In the genomic region with DNA sequence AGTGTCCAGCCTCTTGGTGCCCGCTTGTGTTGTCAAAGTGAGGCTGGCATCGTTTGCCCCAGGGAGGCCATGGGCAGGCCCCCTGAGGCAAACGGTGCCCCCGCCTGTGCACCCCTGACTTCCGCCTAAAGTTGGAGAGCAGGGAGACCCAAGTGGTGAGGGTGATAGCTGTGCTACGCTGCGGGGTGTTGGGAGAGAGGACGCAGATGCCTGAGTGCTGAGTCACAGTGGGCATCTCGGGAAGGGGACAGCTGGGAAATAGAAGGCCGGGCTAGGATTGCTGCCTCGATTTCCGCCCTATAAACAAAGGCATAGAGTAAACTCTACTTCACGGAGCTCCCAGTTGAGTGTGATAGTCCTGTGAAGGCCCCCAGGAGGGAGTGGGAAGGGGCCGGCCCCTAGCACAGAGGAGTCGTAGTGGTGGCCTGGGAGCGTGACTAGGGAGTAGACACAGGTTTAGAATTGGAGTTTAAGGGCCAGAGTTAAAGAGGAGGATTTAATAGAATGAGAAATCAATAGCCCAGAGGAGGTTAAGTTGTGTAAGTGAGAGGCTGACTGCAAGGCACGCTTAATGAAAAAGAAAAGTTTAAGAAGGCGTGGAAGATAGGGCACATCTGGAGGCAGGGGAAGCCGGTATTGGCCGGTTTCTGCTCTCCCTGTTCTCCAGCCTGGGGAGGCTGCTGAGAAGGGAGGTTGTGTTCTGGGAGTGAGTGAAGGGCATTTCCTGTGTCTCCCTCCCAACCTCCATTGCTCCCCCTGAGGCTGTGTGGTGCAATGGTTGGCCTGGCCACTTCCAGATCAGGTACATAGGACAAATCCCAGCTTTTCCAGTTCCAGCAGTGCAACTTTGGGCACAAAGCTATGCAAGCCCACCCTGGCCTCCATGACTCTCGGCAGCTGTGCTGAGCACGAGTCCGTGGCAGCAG, we compare ENCODE assay signal across 13 cellular contexts. TPM values are rescaled to one million over a fixed set of nuclear protein-coding genes. Genes with fewer than 3 reads are reported as not detected.
DNase-seq lines count a peak whose midpoint lies in the region; ATAC-seq and TF ChIP-seq lines count a peak whose summit lies in the region.
"Had no signal": no experiment of that assay in that cellular context is flagged by ENCODE, and none has a peak within 500 bp of the region (broad histone marks: within the 10 kb centered on the region; RNA-seq: fewer than 3 reads in every experiment).

No MANE protein-coding gene starts in this region.

- peak overlapping the region; percentile 83 for H3K27ac ChIP-seq in hepatocyte
- H3K27ac ChIP-seq: SK-N-MC, testis had no signal

- intact Hi-C loops in sciatic nerve (cut with DNase I) = loop anchor here (10.0 kb wide), 1 partner anchor 597 kb away; no protein-coding TSS in a partner anchor

- H4K20me1 ChIP-seq in hepatocyte (ENCODE audit: insufficient read depth, poor library complexity, severe bottlenecking) = no peaks in the 10 kb centered on the region

- H3K9me2 ChIP-seq in hepatocyte (replicated peaks; ENCODE audit: insufficient read depth) = no peaks in the 10 kb centered on the region

- no peak overlapping the region for H2AFZ ChIP-seq in hepatocyte

- H3K9me3 ChIP-seq in hepatocyte (ENCODE audit: low read depth) = no peaks in the 10 kb centered on the region
- H3K9me3 ChIP-seq: testis had no signal

- H3K36me3 ChIP-seq in hepatocyte (replicated peaks; ENCODE audit: insufficient read depth, low read depth) = no peaks in the 10 kb centered on the region

- H3K4me1 ChIP-seq in hepatocyte (ENCODE audit: insufficient read depth) = peaks cover 22% of the 10 kb centered on the region
- H3K4me1 ChIP-seq: testis had no signal

- TF ChIP-seq CTCF in GM12872 (IDR thresholded peaks at IDR 0.05; ENCODE audit: insufficient read depth, low read depth, low read length) (0 out of 3 replicates have a peak, but pooled peaks have one; percentile 7), hepatocyte (IDR thresholded peaks at IDR 0.05; ENCODE audit: poor library complexity) (no peak)

- WGBS in hepatocyte (ENCODE audit: low lambda C conversion rate, missing lambda C conversion rate) = 59% methylated on average over 23 of the region's 23 CpGs

- no peaks in the 10 kb centered on the region for H3K79me2 ChIP-seq in hepatocyte

- no peak for ATAC-seq in sciatic nerve
- ATAC-seq in HG02973 (IDR thresholded peaks at IDR 0.05; ENCODE audit: unreplicated experiment) = no peak
- ATAC-seq in GM18873 (IDR thresholded peaks at IDR 0.05; ENCODE audit: low FRiP score, unreplicated experiment) = no peak
- ATAC-seq: activated T-cell treated with anti-CD3 and anti-CD28 coated beads, Interleukin-2, amount 50 U/mL, for 4 hours; CD8-positive, alpha-beta T cell had no signal

- H3K27me3 ChIP-seq in hepatocyte = peaks cover 32% of the 10 kb centered on the region
- H3K27me3 ChIP-seq: testis had no signal

- peak overlapping the region; percentile 45 for H3K4me2 ChIP-seq in hepatocyte

- DNase-seq in SHP77 treated with DMSO at 0.1 percent for 48 hours (lab: John Stamatoyannopoulos, UW) = peak; percentile 16
- peak; percentile 59 for DNase-seq in hepatocyte (ENCODE audit: low spot score)
- peak; percentile 47 for DNase-seq in sciatic nerve (ENCODE audit: low spot score)
- DNase-seq in central memory CD4-positive, alpha-beta T cell = no peak
- no peak for DNase-seq in NCI-H2107 (lab: John Stamatoyannopoulos, UW)
- DNase-seq: activated T-cell treated with anti-CD3 and anti-CD28 coated beads, Interleukin-2, amount 50 U/mL, for 4 hours; CD8-positive, alpha-beta T cell; NCI-H1436; testis had no signal

- no peak overlapping the region for H3K4me3 ChIP-seq in hepatocyte
- H3K4me3 ChIP-seq: SK-N-MC, testis had no signal

RNA-seq across cellular contexts. Expression of a gene that starts 6.1 kb away (rescaled TPM):
- 1.5 and 1.6 TPM in 2 replicates for total RNA-seq in hepatocyte
- 0.95 and 2.3 TPM in 2 replicates for polyA plus RNA-seq in hepatocyte
- 0.27 TPM for total RNA-seq in sciatic nerve
- total RNA-seq: CD8-positive, alpha-beta T cell had no signal

Comparison
In these comparisons a context has a peak if more than half of its experiments do, and no peak if none do; other contexts are left out.
1. DNase-seq: peak in SHP77 treated with DMSO at 0.1 percent for 48 hours (single experiment), hepatocyte (single experiment) and sciatic nerve (single experiment); none in central memory CD4-positive, alpha-beta T cell (single experiment) and NCI-H2107 (single experiment).